Comparison of ENCODE assay signal across 18 cellular contexts in genomic region chr9:136760424-136760823, GRCh38. TPM values are rescaled to one million over a fixed set of nuclear protein-coding genes. Genes with fewer than 3 reads are reported as not detected.
DNase-seq lines count a peak whose midpoint lies in the region; ATAC-seq and TF ChIP-seq lines count a peak whose summit lies in the region.
"Had no signal": no experiment of that assay in that cellular context is flagged by ENCODE, and none has a peak within 500 bp of the region (broad histone marks: within the 10 kb centered on the region; RNA-seq: fewer than 3 reads in every experiment).

No MANE protein-coding gene starts in this region.

- no peak for ATAC-seq in activated CD8-positive, alpha-beta T cell treated with anti-CD3 and anti-CD28 coated beads, Interleukin-2, amount 10 ng/mL, durations not matched to agents 7 days and 5 days

- no peaks in the 10 kb centered on the region for H3K9me3 ChIP-seq in NT2/D1 (ENCODE audit: insufficient read depth, low read length)
- no peaks in the 10 kb centered on the region for H3K9me3 ChIP-seq in sigmoid colon

- no peaks in the 10 kb centered on the region for H3K36me3 Mint-ChIP-seq in activated CD8-positive, alpha-beta T cell treated with anti-CD3 and anti-CD28 coated beads, Interleukin-2, amount 10 ng/mL, durations not matched to agents 7 days and 5 days (ENCODE audit: low read depth)

- POLR2A ChIA-PET in activated CD8-positive, alpha-beta T cell treated with anti-CD3 and anti-CD28 coated beads, Interleukin-2, amount 10 ng/mL, durations not matched to agents 7 days and 5 days (lab: Charles Lee) = no interaction called here

- H3K4me3 Mint-ChIP-seq in activated CD8-positive, alpha-beta T cell treated with anti-CD3 and anti-CD28 coated beads, Interleukin-2, amount 10 ng/mL, durations not matched to agents 7 days and 5 days = no peak overlapping the region
- H3K4me3 Mint-ChIP-seq: activated CD4-positive, alpha-beta T cell treated with anti-CD3 and anti-CD28 coated beads, Interleukin-2, amount 10 ng/mL, durations not matched to agents 24 days and 14 days; dendritic cell treated with granulocyte-macrophage colony-stimulating factor and Interleukin-4, amounts not matched to agents 40 ng/mL and 50 ng/mL, for 4 days had no signal

- DNase-seq in NT2/D1 (ENCODE audit: low read depth, low spot score) = no peak
- DNase-seq in islet precursor cell = peak; percentile 50
- DNase-seq in sigmoid colon = peak; percentile 58
- DNase-seq in activated CD8-positive, alpha-beta T cell treated with anti-CD3 and anti-CD28 coated beads, Interleukin-2, amount 10 ng/mL, durations not matched to agents 7 days and 5 days = no peak
- DNase-seq in COLO829 (ENCODE audit: low spot score) = no peak
- no peak for DNase-seq in KBM-7
- DNase-seq: GOT3, NCI-H1436 treated with DMSO at 0.1 percent for 48 hours, NCI-H2171, spleen had no signal

- no peaks in the 10 kb centered on the region for H3K27me3 Mint-ChIP-seq in activated CD8-positive, alpha-beta T cell treated with anti-CD3 and anti-CD28 coated beads, Interleukin-2, amount 10 ng/mL, durations not matched to agents 7 days and 5 days (ENCODE audit: low read depth)
- H3K27me3 Mint-ChIP-seq: IgD-negative memory B cell had no signal

- CTCF ChIA-PET in activated CD8-positive, alpha-beta T cell treated with anti-CD3 and anti-CD28 coated beads, Interleukin-2, amount 10 ng/mL, durations not matched to agents 7 days and 5 days (lab: Charles Lee) = interaction anchor here (0.5 to 2.2 kb wide), 3 partner anchors 9 to 17 kb away, joined by 4 to 9 read pairs (median 8); no protein-coding TSS in a partner anchor

- intact Hi-C loops in sigmoid colon (cut with DNase I) = no loop called here

- no peaks in the 10 kb centered on the region for H3K36me3 ChIP-seq in NT2/D1 (ENCODE audit: insufficient read depth, insufficient read length, low read length)
- H3K36me3 ChIP-seq in sigmoid colon = no peaks in the 10 kb centered on the region
- H3K36me3 ChIP-seq: breast epithelium, heart left ventricle, spleen had no signal

- WGBS in sigmoid colon, 2 donors = 54 to 78% methylated on average over 25 of the region's 25 CpGs

- H3K27ac Mint-ChIP-seq in activated CD8-positive, alpha-beta T cell treated with anti-CD3 and anti-CD28 coated beads, Interleukin-2, amount 10 ng/mL, durations not matched to agents 7 days and 5 days = no peak overlapping the region
- H3K27ac Mint-ChIP-seq: activated CD4-positive, alpha-beta T cell treated with anti-CD3 and anti-CD28 coated beads, Interleukin-2, amount 10 ng/mL, durations not matched to agents 24 days and 14 days; dendritic cell treated with granulocyte-macrophage colony-stimulating factor and Interleukin-4, amounts not matched to agents 40 ng/mL and 50 ng/mL, for 4 days had no signal

- H3K27ac ChIP-seq in sigmoid colon = no peak overlapping the region
- H3K27ac ChIP-seq: breast epithelium, heart left ventricle, spleen had no signal

- TF ChIP-seq EP300 in sigmoid colon (IDR thresholded peaks at IDR 0.05) = no peak

- H3K4me3 ChIP-seq in NT2/D1 (ENCODE audit: insufficient read length, low read depth) (no peak overlapping the region), sigmoid colon (no peak overlapping the region)
- H3K4me3 ChIP-seq: breast epithelium, heart left ventricle, spleen had no signal

- TF ChIP-seq POLR2A in sigmoid colon (IDR thresholded peaks at IDR 0.05) = no peak

- in situ Hi-C loops in KBM-7 (cut with MboI; ENCODE audit: low pct_unique_long_range_greater_than_20kb, low sequenced_read_pairs) = no loop called here

- peaks cover 1% of the 10 kb centered on the region for H3K4me1 Mint-ChIP-seq in activated CD8-positive, alpha-beta T cell treated with anti-CD3 and anti-CD28 coated beads, Interleukin-2, amount 10 ng/mL, durations not matched to agents 7 days and 5 days (ENCODE audit: low read depth)

- peak overlapping the region; percentile 59 for H3K9ac ChIP-seq in NT2/D1 (ENCODE audit: insufficient read length, low read depth)

- TF ChIP-seq CTCF in sigmoid colon (IDR thresholded peaks at IDR 0.05) = no peak

- no peaks in the 10 kb centered on the region for H3K9me3 Mint-ChIP-seq in activated CD8-positive, alpha-beta T cell treated with anti-CD3 and anti-CD28 coated beads, Interleukin-2, amount 10 ng/mL, durations not matched to agents 7 days and 5 days (ENCODE audit: insufficient read depth)

- H3K4me1 ChIP-seq in NT2/D1 (ENCODE audit: insufficient read depth, insufficient read length) = peaks cover 55% of the 10 kb centered on the region
- peaks cover 0 to 7% (median 0%) of the 10 kb centered on the region in 4 donors for H3K4me1 ChIP-seq in sigmoid colon
- H3K4me1 ChIP-seq: breast epithelium had no signal

- no peaks in the 10 kb centered on the region for H3K27me3 ChIP-seq in NT2/D1 (ENCODE audit: insufficient read depth, insufficient read length)
- H3K27me3 ChIP-seq in sigmoid colon = peaks cover 11 to 53% (median 27%) of the 10 kb centered on the region in 3 donors

RNA-seq across cellular contexts. Expression of gene LCN8, which starts 2.4 kb away (rescaled TPM):
- not detected for total RNA-seq in sigmoid colon
- under 1 TPM in 1 of 3 donors, not detected in 2; 0.04 TPM for polyA plus RNA-seq in sigmoid colon
- total RNA-seq in activated CD8-positive, alpha-beta T cell treated with anti-CD3 and anti-CD28 coated beads, Interleukin-2, amount 10 ng/mL, durations not matched to agents 7 days and 5 days = not detected
- total RNA-seq: activated CD4-positive, alpha-beta T cell treated with anti-CD3 and anti-CD28 coated beads, Interleukin-2, amount 10 ng/mL, durations not matched to agents 24 days and 14 days; breast epithelium; endothelial cell of umbilical vein; heart left ventricle; left ventricle myocardium superior; urinary bladder had no signal
- polyA plus RNA-seq: endothelial cell of umbilical vein, heart left ventricle, urinary bladder had no signal

RNA-seq across cellular contexts. Expression of gene LCN15, which starts 3.9 kb away (rescaled TPM):
- not detected for total RNA-seq in sigmoid colon
- 1 to 10 TPM in 2 of 3 donors, under 1 TPM in 1; 0.70 to 9.0 (median 6.6) TPM for polyA plus RNA-seq in sigmoid colon
- not detected for total RNA-seq in activated CD8-positive, alpha-beta T cell treated with anti-CD3 and anti-CD28 coated beads, Interleukin-2, amount 10 ng/mL, durations not matched to agents 7 days and 5 days
- total RNA-seq: activated CD4-positive, alpha-beta T cell treated with anti-CD3 and anti-CD28 coated beads, Interleukin-2, amount 10 ng/mL, durations not matched to agents 24 days and 14 days; breast epithelium; endothelial cell of umbilical vein; urinary bladder had no signal
- polyA plus RNA-seq: endothelial cell of umbilical vein, IgD-negative memory B cell, spleen, urinary bladder had no signal

RNA-seq across cellular contexts. Expression of gene LCN6, which starts 12.1 kb away (rescaled TPM):
- total RNA-seq in sigmoid colon = 10 to 100 TPM in 1 of 4 donors, 1 to 10 TPM in 3; 1.2 to 19.1 (median 8.1) TPM
- polyA plus RNA-seq in sigmoid colon = 1 to 10 TPM; 2.3 to 5.9 (median 4.2) TPM
- total RNA-seq in activated CD8-positive, alpha-beta T cell treated with anti-CD3 and anti-CD28 coated beads, Interleukin-2, amount 10 ng/mL, durations not matched to agents 7 days and 5 days = not detected
- total RNA-seq: activated CD4-positive, alpha-beta T cell treated with anti-CD3 and anti-CD28 coated beads, Interleukin-2, amount 10 ng/mL, durations not matched to agents 24 days and 14 days; endothelial cell of umbilical vein; urinary bladder had no signal
- polyA plus RNA-seq: IgD-negative memory B cell had no signal

RNA-seq across cellular contexts. Expression of gene LCN10, which starts 17.7 kb away (rescaled TPM):
- 1 to 10 TPM; 1.5 to 6.4 (median 2.1) TPM for total RNA-seq in sigmoid colon
- polyA plus RNA-seq in sigmoid colon = 1 to 10 TPM; 1.2 to 9.2 (median 1.8) TPM
- total RNA-seq in activated CD8-positive, alpha-beta T cell treated with anti-CD3 and anti-CD28 coated beads, Interleukin-2, amount 10 ng/mL, durations not matched to agents 7 days and 5 days = 1 to 10 TPM; 1.8 to 2.4 TPM
- total RNA-seq: endothelial cell of umbilical vein, urinary bladder had no signal
- polyA plus RNA-seq: endothelial cell of umbilical vein had no signal

RNA-seq across cellular contexts. Expression of gene TMEM141, which starts 30.7 kb away (rescaled TPM):
- total RNA-seq in sigmoid colon = 10 to 100 TPM; 37.5 to 84.7 (median 63.2) TPM
- 100 to 1,000 TPM; 345 to 629 (median 415) TPM for polyA plus RNA-seq in sigmoid colon
- 10 to 100 TPM; 39.9 to 43.2 TPM for total RNA-seq in activated CD8-positive, alpha-beta T cell treated with anti-CD3 and anti-CD28 coated beads, Interleukin-2, amount 10 ng/mL, durations not matched to agents 7 days and 5 days

Comparison
In these comparisons a context has a peak if more than half of its experiments do, and no peak if none do; other contexts are left out.
1. DNase-seq: peak in islet precursor cell (single experiment) and sigmoid colon (single experiment); none in NT2/D1 (single experiment), activated CD8-positive, alpha-beta T cell treated with anti-CD3 and anti-CD28 coated beads, Interleukin-2, amount 10 ng/mL, durations not matched to agents 7 days and 5 days (single experiment), COLO829 (single experiment) and KBM-7 (single experiment).